29 cellular contexts compared by ENCODE assay signal in genomic region chr3:114478806-114479205, GRCh38.
"Had no signal": no experiment of that assay in that cellular context is flagged by ENCODE, and none has a peak within 500 bp of the region (broad histone marks: within the 10 kb centered on the region; RNA-seq: fewer than 3 reads in every experiment).

No MANE protein-coding gene starts in this region.

- DNase-seq: dermis blood vessel endothelial cell; effector memory CD4-positive, alpha-beta T cell; foreskin keratinocyte; glutamatergic neuron; heart right ventricle; hippocampal formation; islet precursor cell; kidney glomerular epithelial cell; left colon; left ventricle myocardium superior; lower lobe of right lung; naive thymus-derived CD8-positive, alpha-beta T cell; nephron progenitor cell; nucleus accumbens; ovary; posterior cingulate gyrus; psoas muscle; right cardiac atrium; small intestine; stimulated activated CD4-positive, alpha-beta T cell treated with anti-CD3 and anti-CD28 coated beads, Interleukin-15, amount 100 ng/mL, for 24 hours; stimulated activated CD4-positive, alpha-beta T cell treated with anti-CD3 and anti-CD28 coated beads, Interleukin-4, amount 100 ng/mL, for 1 hour; stimulated activated CD8-positive, alpha-beta memory T cell treated with anti-CD3 and anti-CD28 coated beads, Interleukin-4, amount 100 ng/mL, for 48 hours; stimulated activated naive CD4-positive, alpha-beta T cell; stomach; tibial artery had no signal

- H3K4me3 Mint-ChIP-seq: naive thymus-derived CD8-positive, alpha-beta T cell; nephron progenitor cell; type B pancreatic cell had no signal

- H3K4me1 Mint-ChIP-seq: nephron progenitor cell had no signal

- H3K27ac Mint-ChIP-seq: nephron progenitor cell, type B pancreatic cell had no signal

- H3K36me3 ChIP-seq: esophagus muscularis mucosa, gastroesophageal sphincter, heart right ventricle, lower lobe of right lung, ovary, stomach, tibial artery had no signal

- H3K27ac ChIP-seq: coronary artery, esophagus muscularis mucosa, foreskin keratinocyte, gastroesophageal sphincter, heart right ventricle, lower lobe of right lung, ovary, psoas muscle, stomach, tibial artery had no signal

- H3K4me3 ChIP-seq: coronary artery, esophagus muscularis mucosa, gastroesophageal sphincter, heart right ventricle, lower lobe of right lung, ovary, psoas muscle, stomach, tibial artery had no signal

- H3K9me3 Mint-ChIP-seq: naive thymus-derived CD8-positive, alpha-beta T cell; nephron progenitor cell had no signal

- H3K9me3 ChIP-seq: esophagus muscularis mucosa, gastroesophageal sphincter, heart right ventricle, lower lobe of right lung, ovary, psoas muscle, stomach, tibial artery had no signal

- H3K4me1 ChIP-seq: foreskin keratinocyte had no signal

- H3K27me3 Mint-ChIP-seq: naive thymus-derived CD8-positive, alpha-beta T cell; type B pancreatic cell had no signal

- ATAC-seq: foreskin keratinocyte; gastroesophageal sphincter; heart right ventricle; left colon; left ventricle myocardium superior; naive thymus-derived CD8-positive, alpha-beta T cell; psoas muscle; right cardiac atrium had no signal

- H3K36me3 Mint-ChIP-seq: type B pancreatic cell had no signal

- H3K27me3 ChIP-seq: esophagus muscularis mucosa, foreskin keratinocyte, gastroesophageal sphincter, heart right ventricle, ovary, stomach, tibial artery had no signal
